Comparison of ENCODE assay signal across 1 cellular context in the genomic region with DNA sequence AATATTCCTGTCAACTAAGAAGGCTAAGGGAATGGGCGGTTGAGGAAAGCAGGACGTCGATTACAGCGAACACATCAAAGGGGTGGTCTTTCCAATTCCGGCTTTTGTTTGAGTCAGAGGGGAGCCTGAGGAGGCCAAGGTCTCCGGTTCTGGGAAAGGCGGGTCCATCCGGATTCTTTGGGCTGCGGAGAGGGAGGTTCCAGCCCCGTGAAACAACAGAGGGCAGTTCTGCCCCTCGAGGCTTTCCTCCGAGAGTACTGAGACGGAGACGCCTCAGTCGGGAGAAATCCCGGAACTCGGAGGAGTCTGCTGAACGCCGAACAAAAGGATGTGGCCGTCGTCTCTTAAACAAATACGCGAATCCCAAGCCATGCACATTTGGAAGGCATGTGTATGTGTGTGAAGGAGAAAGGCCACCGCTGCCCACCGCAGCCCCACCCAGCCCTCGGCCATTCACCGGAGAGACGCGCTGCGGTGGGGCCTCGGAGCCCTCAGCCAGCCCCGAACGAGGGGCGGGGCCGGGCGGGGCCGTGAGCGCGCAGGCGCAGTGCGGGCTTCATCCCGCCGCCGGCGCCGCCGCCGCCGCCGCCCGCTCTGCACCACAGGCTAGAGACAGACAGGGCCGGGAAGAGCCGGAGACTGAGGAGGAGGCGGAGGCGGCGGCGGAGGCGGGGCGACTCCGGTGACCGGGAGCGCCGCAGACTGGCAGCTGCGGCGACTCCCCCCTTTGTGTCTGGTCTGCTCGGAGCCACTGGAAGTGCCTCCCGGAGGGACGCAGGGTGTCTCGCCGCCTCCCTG.
TF ChIP-seq lines count a peak whose summit lies in the region.

TSS of gene BMPR2 (plus strand) at position 717 of the 798 bp plus-strand sequence. CDS start 1,148 bp downstream, outside the sequence.

TF ChIP-seq in HepG2, 621 proteins besides CTCF, POLR2A, EP300 and RAD21 (continued from another document and continues in another):
- peak; percentile 88; the same call in 1 of the 2 replicates for TF ChIP-seq IKZF5 (CRISPR knock-in tag; IDR thresholded peaks at IDR 0.05)
- TF ChIP-seq CCAR2 (optimal IDR thresholded peaks at IDR 0.05; ENCODE audit: low read depth, low read length), result no peak
- TF ChIP-seq KLF9 (CRISPR knock-in tag; IDR thresholded peaks at IDR 0.05; ENCODE audit: low read depth), result 0 out of 2 replicates have a peak, but pooled peaks have one; percentile 72
- peak; percentile 72 for TF ChIP-seq PATZ1 (CRISPR knock-in tag; IDR thresholded peaks at IDR 0.05)
- TF ChIP-seq FOXC1 (CRISPR knock-in tag; IDR thresholded peaks at IDR 0.05; ENCODE audit: borderline replicate concordance), result peak; percentile 88; the same call in 1 of the 2 replicates
- peak; percentile 83; the same call in 1 of the 2 replicates for TF ChIP-seq ZNF451 (CRISPR knock-in tag; IDR thresholded peaks at IDR 0.05)
- 0 out of 2 replicates have a peak, but pooled peaks have one; percentile 16 for TF ChIP-seq SMAD9 (CRISPR knock-in tag; IDR thresholded peaks at IDR 0.05)
- peak; percentile 59; the same call in 1 of the 2 replicates for TF ChIP-seq WIZ (CRISPR knock-in tag; IDR thresholded peaks at IDR 0.05)
- no peak for TF ChIP-seq NRL (CRISPR knock-in tag; IDR thresholded peaks at IDR 0.05; ENCODE audit: borderline replicate concordance)
- no peak for TF ChIP-seq ZNF333 (CRISPR knock-in tag; IDR thresholded peaks at IDR 0.05; ENCODE audit: borderline replicate concordance)
- peak; percentile 22; the same call in 1 of the 2 replicates for TF ChIP-seq ZNF234 (CRISPR knock-in tag; conservative IDR thresholded peaks at IDR 0.05)
- TF ChIP-seq ZNF180 (CRISPR knock-in tag; IDR thresholded peaks at IDR 0.05; ENCODE audit: borderline replicate concordance, low read depth), result no peak
- TF ChIP-seq ZSCAN5A (CRISPR knock-in tag; IDR thresholded peaks at IDR 0.05; ENCODE audit: borderline replicate concordance), result no peak
- TF ChIP-seq PRMT3 (CRISPR knock-in tag; IDR thresholded peaks at IDR 0.05; ENCODE audit: borderline replicate concordance, low read depth), result 0 out of 2 replicates have a peak, but pooled peaks have one; percentile 83
- TF ChIP-seq ATF7 (IDR thresholded peaks at IDR 0.05), result no peak
- TF ChIP-seq ATF7 (CRISPR knock-in tag; IDR thresholded peaks at IDR 0.05), result 0 out of 2 replicates have a peak, but pooled peaks have one; percentile 14
- TF ChIP-seq RBFOX2 (IDR thresholded peaks at IDR 0.05; ENCODE audit: low read depth, low read length), result peak; percentile 86
- TF ChIP-seq DNMT3B (CRISPR knock-in tag; conservative IDR thresholded peaks at IDR 0.05), result no peak
- no peak for TF ChIP-seq CC2D1A (CRISPR knock-in tag; IDR thresholded peaks at IDR 0.05)
- TF ChIP-seq MAZ (IDR thresholded peaks at IDR 0.05; ENCODE audit: borderline replicate concordance, low read depth, low read length), result peak; percentile 81
- TF ChIP-seq MAZ (CRISPR knock-in tag; IDR thresholded peaks at IDR 0.05; ENCODE audit: low read depth), result peak; percentile 83
- TF ChIP-seq GZF1 (CRISPR knock-in tag; IDR thresholded peaks at IDR 0.05), result peak; percentile 64
- no peak for TF ChIP-seq ZNF275 (CRISPR knock-in tag; IDR thresholded peaks at IDR 0.05; ENCODE audit: borderline replicate concordance)
- peak; percentile 0; the same call in 1 of the 2 replicates for TF ChIP-seq ZBTB37 (CRISPR knock-in tag; IDR thresholded peaks at IDR 0.05)
- TF ChIP-seq GATAD2A (CRISPR knock-in tag; IDR thresholded peaks at IDR 0.05), result peak; percentile 54; the same call in 1 of the 2 replicates
- TF ChIP-seq ZFYVE20 (CRISPR knock-in tag; IDR thresholded peaks at IDR 0.05; ENCODE audit: borderline replicate concordance, low read depth), result 0 out of 2 replicates have a peak, but pooled peaks have one; percentile 26
- TF ChIP-seq ZNF547 (CRISPR knock-in tag; IDR thresholded peaks at IDR 0.05), result peak; percentile 61; the same call in 1 of the 2 replicates
- TF ChIP-seq ZNF33A (CRISPR knock-in tag; IDR thresholded peaks at IDR 0.05; ENCODE audit: borderline replicate concordance), result no peak
- peak; percentile 13; the same call in 1 of the 2 replicates for TF ChIP-seq ZBTB26 (CRISPR knock-in tag; IDR thresholded peaks at IDR 0.05; ENCODE audit: borderline replicate concordance)
- no peak for TF ChIP-seq ZNF549 (CRISPR knock-in tag; IDR thresholded peaks at IDR 0.05)
- peak; percentile 71; the same call in 1 of the 2 replicates for TF ChIP-seq ZNF501 (CRISPR knock-in tag; IDR thresholded peaks at IDR 0.05)
- TF ChIP-seq MLLT10 (CRISPR knock-in tag; IDR thresholded peaks at IDR 0.05), result no peak
- peak; percentile 89; the same call in 1 of the 2 replicates for TF ChIP-seq ZNF788 (CRISPR knock-in tag; IDR thresholded peaks at IDR 0.05; ENCODE audit: borderline replicate concordance)
- 0 out of 2 replicates have a peak, but pooled peaks have one; percentile 26 for TF ChIP-seq KLF11 (CRISPR knock-in tag; IDR thresholded peaks at IDR 0.05)
- TF ChIP-seq TAF1 (CRISPR knock-in tag; IDR thresholded peaks at IDR 0.05), result peak; percentile 88
- peak; percentile 52; the same call in 1 of the 2 replicates for TF ChIP-seq PHF21A (CRISPR knock-in tag; IDR thresholded peaks at IDR 0.05)
- TF ChIP-seq MTF1 (CRISPR knock-in tag; IDR thresholded peaks at IDR 0.05), result 0 out of 2 replicates have a peak, but pooled peaks have one; percentile 7
- TF ChIP-seq, protein P1, sequence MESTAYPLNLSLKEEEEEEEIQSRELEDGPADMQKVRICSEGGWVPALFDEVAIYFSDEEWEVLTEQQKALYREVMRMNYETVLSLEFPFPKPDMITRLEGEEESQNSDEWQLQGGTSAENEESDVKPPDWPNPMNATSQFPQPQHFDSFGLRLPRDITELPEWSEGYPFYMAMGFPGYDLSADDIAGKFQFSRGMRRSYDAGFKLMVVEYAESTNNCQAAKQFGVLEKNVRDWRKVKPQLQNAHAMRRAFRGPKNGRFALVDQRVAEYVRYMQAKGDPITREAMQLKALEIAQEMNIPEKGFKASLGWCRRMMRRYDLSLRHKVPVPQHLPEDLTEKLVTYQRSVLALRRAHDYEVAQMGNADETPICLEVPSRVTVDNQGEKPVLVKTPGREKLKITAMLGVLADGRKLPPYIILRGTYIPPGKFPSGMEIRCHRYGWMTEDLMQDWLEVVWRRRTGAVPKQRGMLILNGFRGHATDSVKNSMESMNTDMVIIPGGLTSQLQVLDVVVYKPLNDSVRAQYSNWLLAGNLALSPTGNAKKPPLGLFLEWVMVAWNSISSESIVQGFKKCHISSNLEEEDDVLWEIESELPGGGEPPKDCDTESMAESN (CRISPR knock-in tag; conservative IDR thresholded peaks at IDR 0.05), result no peak; the same call in 1 of the 2 replicates
- 0 out of 2 replicates have a peak, but pooled peaks have one; percentile 39 for TF ChIP-seq ZNF343 (CRISPR knock-in tag; IDR thresholded peaks at IDR 0.05)
- no peak for TF ChIP-seq NONO (IDR thresholded peaks at IDR 0.05)
- TF ChIP-seq NONO (CRISPR knock-in tag; conservative IDR thresholded peaks at IDR 0.05), result no peak; the same call in 1 of the 2 replicates
- 0 out of 2 replicates have a peak, but pooled peaks have one; percentile 48 for TF ChIP-seq ZNF143 (CRISPR knock-in tag; IDR thresholded peaks at IDR 0.05)
- TF ChIP-seq, protein P2, sequence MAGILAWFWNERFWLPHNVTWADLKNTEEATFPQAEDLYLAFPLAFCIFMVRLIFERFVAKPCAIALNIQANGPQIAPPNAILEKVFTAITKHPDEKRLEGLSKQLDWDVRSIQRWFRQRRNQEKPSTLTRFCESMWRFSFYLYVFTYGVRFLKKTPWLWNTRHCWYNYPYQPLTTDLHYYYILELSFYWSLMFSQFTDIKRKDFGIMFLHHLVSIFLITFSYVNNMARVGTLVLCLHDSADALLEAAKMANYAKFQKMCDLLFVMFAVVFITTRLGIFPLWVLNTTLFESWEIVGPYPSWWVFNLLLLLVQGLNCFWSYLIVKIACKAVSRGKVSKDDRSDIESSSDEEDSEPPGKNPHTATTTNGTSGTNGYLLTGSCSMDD (CRISPR knock-in tag; IDR thresholded peaks at IDR 0.05), result 0 out of 2 replicates have a peak, but pooled peaks have one; percentile 19
- no peak; the same call in 1 of the 2 replicates for TF ChIP-seq ZNF7 (CRISPR knock-in tag; IDR thresholded peaks at IDR 0.05)
- peak; percentile 87 for TF ChIP-seq SNAI1 (CRISPR knock-in tag; IDR thresholded peaks at IDR 0.05; ENCODE audit: borderline replicate concordance)
- TF ChIP-seq TFAP4 (IDR thresholded peaks at IDR 0.05; ENCODE audit: borderline replicate concordance, low read depth), result no peak; the same call in 1 of the 2 replicates
- peak; percentile 96 for TF ChIP-seq ZSCAN29 (CRISPR knock-in tag; conservative IDR thresholded peaks at IDR 0.05)
- TF ChIP-seq NR2F1 (CRISPR knock-in tag; IDR thresholded peaks at IDR 0.05), result 0 out of 4 replicates have a peak, but pooled peaks of 1 of the 2 experiments have one; percentile 33
